ENCODE assay signal across 9 cellular contexts in genomic region chr15:39628821-39629220, GRCh38. TPM values are rescaled to one million over a fixed set of nuclear protein-coding genes. Genes with fewer than 3 reads are reported as not detected.
DNase-seq lines count a peak whose midpoint lies in the region; ATAC-seq, FAIRE-seq and TF ChIP-seq lines count a peak whose summit lies in the region.
"Had no signal": no experiment of that assay in that cellular context is flagged by ENCODE, and none has a peak within 500 bp of the region (broad histone marks: within the 10 kb centered on the region; RNA-seq: fewer than 3 reads in every experiment).

No MANE protein-coding gene starts in this region.

- POLR2A ChIA-PET in endothelial cell of umbilical vein (lab: Charles Lee) = no interaction called here

- H4K20me1 ChIP-seq in endothelial cell of umbilical vein (replicated peaks; ENCODE audit: control insufficient read depth, extremely low read depth, insufficient read depth, low read length) (no peaks in the 10 kb centered on the region), osteoblast (ENCODE audit: insufficient read depth, low read length) (no peaks in the 10 kb centered on the region)

- peaks cover 10% of the 10 kb centered on the region for H3K36me3 Mint-ChIP-seq in glutamatergic neuron (ENCODE audit: unreplicated experiment)

- no peak overlapping the region for H3K27ac Mint-ChIP-seq in glutamatergic neuron (ENCODE audit: unreplicated experiment)

- no peaks in the 10 kb centered on the region for H3K9me1 ChIP-seq in endothelial cell of umbilical vein (replicated peaks; ENCODE audit: control insufficient read depth, extremely low read depth, insufficient read depth, low read length)

- no peaks in the 10 kb centered on the region for H3K9me3 ChIP-seq in RWPE2 (ENCODE audit: severe bottlenecking)
- no peaks in the 10 kb centered on the region for H3K9me3 ChIP-seq in endothelial cell of umbilical vein (replicated peaks; ENCODE audit: control insufficient read depth, insufficient read depth, low read length)
- no peaks in the 10 kb centered on the region for H3K9me3 ChIP-seq in osteoblast (ENCODE audit: low read depth, low read length)

- H3K4me1 ChIP-seq in RWPE2 (ENCODE audit: insufficient read depth, poor library complexity, severe bottlenecking) (peaks cover 60% of the 10 kb centered on the region), endothelial cell of umbilical vein (ENCODE audit: control insufficient read depth, extremely low read depth, insufficient read depth, low read length) (peaks cover 47% of the 10 kb centered on the region), osteoblast (ENCODE audit: insufficient read depth, low read length) (peaks cover 28% of the 10 kb centered on the region)

- CTCF ChIA-PET in endothelial cell of umbilical vein (lab: Charles Lee) = interaction anchor here (1.0 to 5.8 kb wide), 8 partner anchors 12 to 128 kb away, joined by 3 to 63 read pairs (median 6); no protein-coding TSS in a partner anchor

- FAIRE-seq in endothelial cell of umbilical vein (lab: Jason Lieb, UNC) = no peak

- H2AFZ ChIP-seq in endothelial cell of umbilical vein (ENCODE audit: low read depth, low read length) = no peak overlapping the region
- H2AFZ ChIP-seq in osteoblast (ENCODE audit: low read length) = peak overlapping the region; percentile 8

- peak; percentile 19 for DNase-seq in DMS 273 treated with DMSO at 0.1 percent for 48 hours (lab: John Stamatoyannopoulos, UW)
- no peak for DNase-seq in RWPE2 (ENCODE audit: low spot score)
- peak; percentile 17 for DNase-seq in endothelial cell of umbilical vein (ENCODE audit: low read depth, low spot score)
- no peak for DNase-seq in osteoblast (ENCODE audit: insufficient read length, low spot score, missing footprints)
- DNase-seq in glutamatergic neuron = no peak
- DNase-seq: NCI-H82 had no signal

- H3K36me3 ChIP-seq in RWPE2 (ENCODE audit: low read depth) (no peaks in the 10 kb centered on the region), endothelial cell of umbilical vein (ENCODE audit: control insufficient read depth in 2 of 2, extremely low read depth in 1 of 2, insufficient read depth in 2 of 2, low read length in 2 of 2) (no peaks in the 10 kb centered on the region), osteoblast (ENCODE audit: insufficient read depth, low read length) (no peaks in the 10 kb centered on the region)

- H3K4me3 Mint-ChIP-seq in glutamatergic neuron (ENCODE audit: unreplicated experiment) = no peak overlapping the region
- H3K4me3 Mint-ChIP-seq: nephron had no signal

- TF ChIP-seq POLR2A in endothelial cell of umbilical vein (IDR thresholded peaks at IDR 0.05; ENCODE audit: low read depth, low read length) = no peak

- peaks cover 2% of the 10 kb centered on the region for H3K27me3 Mint-ChIP-seq in glutamatergic neuron (ENCODE audit: unreplicated experiment)

- H3K4me2 ChIP-seq in endothelial cell of umbilical vein (ENCODE audit: insufficient read depth, low read length) (no peak overlapping the region), osteoblast (ENCODE audit: insufficient read depth, low read length) (no peak overlapping the region)

- no peak for TF ChIP-seq CTCF in RWPE2 (IDR thresholded peaks at IDR 0.05; ENCODE audit: poor library complexity, severe bottlenecking)
- no peak for TF ChIP-seq CTCF in endothelial cell of umbilical vein (IDR thresholded peaks at IDR 0.05; ENCODE audit: extremely low read depth in 1 of 2, insufficient read depth in 1 of 2, low read depth in 1 of 2, low read length in 2 of 2)
- TF ChIP-seq CTCF in osteoblast (IDR thresholded peaks at IDR 0.05; ENCODE audit: extremely low read depth, low read depth, low read length) = no peak
- TF ChIP-seq CTCF in glutamatergic neuron (IDR thresholded peaks at IDR 0.05; ENCODE audit: partially characterized antibody, unreplicated experiment) = no peak

- dilution Hi-C loops in endothelial cell of umbilical vein (cut with MboI; ENCODE audit: extremely low pct_ligation_motif_present, low sequenced_read_pairs) = no loop called here

- ATAC-seq in RWPE2 (ENCODE audit: low read depth) = no peak
- ATAC-seq in HG03135 (IDR thresholded peaks at IDR 0.05; ENCODE audit: unreplicated experiment) = no peak
- no peak for ATAC-seq in GM21825 (IDR thresholded peaks at IDR 0.05; ENCODE audit: unreplicated experiment)

- peak overlapping the region; percentile 94 for H3K27ac ChIP-seq in RWPE2 (ENCODE audit: poor library complexity, severe bottlenecking)
- H3K27ac ChIP-seq in endothelial cell of umbilical vein (ENCODE audit: insufficient read depth, low read depth, low read length) = peak overlapping the region; percentile 61
- no peak overlapping the region for H3K27ac ChIP-seq in osteoblast (ENCODE audit: low read depth, low read length)

- intact Hi-C loops in endothelial cell of umbilical vein (cut with micrococcal nuclease) = loop anchor here (2.0 to 10.0 kb wide), 4 partner anchors 14 to 296 kb away; partner anchors contain the start of gene GPR176

- H3K4me3 ChIP-seq in RWPE2 (ENCODE audit: severe bottlenecking) (no peak overlapping the region), endothelial cell of umbilical vein (replicated peaks in 1 of 3; ENCODE audit: insufficient read depth in 1 of 3, low read depth in 1 of 3, low read length in 3 of 3) (no peak overlapping the region), osteoblast (ENCODE audit: insufficient read depth, low read length) (no peak overlapping the region)

- no peak overlapping the region for H3K9ac ChIP-seq in endothelial cell of umbilical vein (replicated peaks; ENCODE audit: extremely low read depth, insufficient read depth, low read length)

- H3K9me3 Mint-ChIP-seq in glutamatergic neuron (ENCODE audit: unreplicated experiment) = peaks cover 3% of the 10 kb centered on the region
- H3K9me3 Mint-ChIP-seq: nephron had no signal

- no peaks in the 10 kb centered on the region for H3K79me2 ChIP-seq in endothelial cell of umbilical vein (ENCODE audit: control insufficient read depth, insufficient read depth, low read length)
- no peaks in the 10 kb centered on the region for H3K79me2 ChIP-seq in osteoblast (ENCODE audit: insufficient read depth, low read length)

- BruUV-seq in endothelial cell of umbilical vein (replicated peaks; lab: Mats Ljungman, UMichigan) = no TSS peak

- H3K4me1 Mint-ChIP-seq in glutamatergic neuron (ENCODE audit: low read depth, unreplicated experiment) = peaks cover 10% of the 10 kb centered on the region

- no peaks in the 10 kb centered on the region for H3K27me3 ChIP-seq in RWPE2 (ENCODE audit: insufficient read depth, poor library complexity, severe bottlenecking)
- no peaks in the 10 kb centered on the region for H3K27me3 ChIP-seq in endothelial cell of umbilical vein (ENCODE audit: control insufficient read depth in 2 of 2, insufficient read depth in 2 of 2, low read length in 2 of 2)
- no peaks in the 10 kb centered on the region for H3K27me3 ChIP-seq in osteoblast (ENCODE audit: insufficient read depth, low read length)

TF ChIP-seq in endothelial cell of umbilical vein, 7 proteins besides CTCF, POLR2A, EP300 and RAD21:
- TF ChIP-seq JUN (IDR thresholded peaks at IDR 0.05; ENCODE audit: borderline replicate concordance, insufficient read depth, insufficient read length, low read depth) (no peak), MYC (IDR thresholded peaks at IDR 0.05; ENCODE audit: low read depth, low read length) (no peak), GATA2 (IDR thresholded peaks at IDR 0.05; ENCODE audit: insufficient read depth, insufficient read length, low read depth, low read length) (no peak), EZH2 (IDR thresholded peaks at IDR 0.05; ENCODE audit: borderline replicate concordance, low read depth, low read length, severe bottlenecking) (no peak), FOS (IDR thresholded peaks at IDR 0.05; ENCODE audit: borderline replicate concordance, insufficient read depth, low read length) (no peak), POLR2AphosphoS5 (IDR thresholded peaks at IDR 0.05; ENCODE audit: insufficient read depth, low read depth, low read length) (no peak)
- TF ChIP-seq, protein P1, sequence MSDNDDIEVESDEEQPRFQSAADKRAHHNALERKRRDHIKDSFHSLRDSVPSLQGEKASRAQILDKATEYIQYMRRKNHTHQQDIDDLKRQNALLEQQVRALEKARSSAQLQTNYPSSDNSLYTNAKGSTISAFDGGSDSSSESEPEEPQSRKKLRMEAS (IDR thresholded peaks at IDR 0.05; ENCODE audit: insufficient read depth, insufficient read length) = no peak

RNA-seq across cellular contexts. Expression of gene THBS1, which starts 47.9 kb away (rescaled TPM):
- 8,837 and 8,883 TPM in 2 replicates for total RNA-seq in endothelial cell of umbilical vein
- polyA plus RNA-seq in endothelial cell of umbilical vein = 6,148 and 6,293 TPM in 2 replicates
- 2,202 and 2,655 TPM in 2 replicates for polyA plus RNA-seq in endothelial cell of umbilical vein (2011; cell fraction: cytosol; rRNA removed)
- polyA plus RNA-seq in endothelial cell of umbilical vein (2011; cell fraction: nucleus; rRNA removed) = 17,201 and 26,660 TPM in 2 replicates
- 3,629 and 3,767 TPM in 2 replicates for polyA plus RNA-seq in endothelial cell of umbilical vein (2012)
- polyA minus RNA-seq in endothelial cell of umbilical vein = 17,988 and 18,091 TPM in 2 replicates
- 7.8 TPM for polyA minus RNA-seq in endothelial cell of umbilical vein (2011; cell fraction: cytosol; rRNA and poly(A)+ RNA removed)
- 23,649 and 24,248 TPM in 2 replicates for polyA minus RNA-seq in endothelial cell of umbilical vein (2011; cell fraction: nucleus; rRNA and poly(A)+ RNA removed)
- total RNA-seq in osteoblast = 6,477 and 8,941 TPM in 2 replicates
- 0.83 TPM for total RNA-seq in glutamatergic neuron (ENCODE audit: unreplicated experiment)

Comparison
In these comparisons a context has a peak if more than half of its experiments do, and no peak if none do; other contexts are left out.
1. DNase-seq: peak in DMS 273 treated with DMSO at 0.1 percent for 48 hours (single experiment) and endothelial cell of umbilical vein (single experiment); none in RWPE2 (single experiment), osteoblast (single experiment) and glutamatergic neuron (single experiment).
2. RNA of gene THBS1, which starts 47.9 kb away (total RNA-seq): 6,477 to 8,941 TPM in osteoblast and 8,837 to 8,883 TPM in endothelial cell of umbilical vein; 0.83 TPM in glutamatergic neuron (single experiment); every median in the first group is over 1,000 times any median in the second.